ENCODE assay signal across 18 cellular contexts in the genomic region with DNA sequence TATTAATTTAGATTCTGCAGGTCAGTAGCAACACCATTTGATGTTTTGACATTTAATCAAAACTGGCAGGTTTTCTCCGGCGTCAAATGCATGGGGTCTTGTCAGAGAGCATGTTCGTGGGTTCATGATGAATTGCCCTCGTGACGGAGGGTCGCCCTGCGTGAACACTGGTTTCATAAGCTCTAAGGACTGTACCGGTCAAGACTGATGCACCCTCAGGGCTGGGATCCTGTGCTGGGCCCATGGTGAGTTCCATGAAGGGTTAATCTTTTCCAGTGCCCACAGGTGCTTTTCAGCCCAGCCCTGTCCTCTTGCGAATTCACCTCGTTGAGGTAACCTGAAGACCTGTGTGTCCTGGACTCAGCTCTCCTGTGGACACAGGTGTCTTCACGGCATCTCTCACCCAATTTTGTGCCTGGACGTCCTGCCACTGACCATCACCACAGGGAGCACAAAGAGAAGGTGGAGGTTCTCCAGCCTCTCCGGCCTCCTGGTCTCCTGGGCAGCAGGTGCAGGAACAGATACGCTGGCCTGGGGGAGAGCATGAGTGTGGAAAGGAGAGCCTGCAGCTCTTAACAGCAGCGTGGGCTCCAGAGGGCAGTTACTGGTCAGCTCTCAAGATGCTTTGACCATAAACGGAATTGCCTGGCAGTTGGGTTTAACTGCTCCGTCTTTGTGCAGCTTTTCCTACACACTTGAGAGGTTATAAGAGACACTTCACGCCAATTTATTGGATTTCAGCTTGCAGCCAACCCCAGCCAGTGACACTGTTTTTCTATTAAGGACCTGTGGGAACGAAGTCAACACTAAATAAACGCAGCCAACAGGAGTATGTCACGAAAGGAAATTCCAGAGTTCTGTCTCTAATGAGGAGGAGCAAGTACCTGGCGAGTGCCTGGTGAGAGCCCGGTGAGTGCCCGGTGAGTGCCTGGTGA. TPM values are rescaled to one million over a fixed set of nuclear protein-coding genes. Genes with fewer than 3 reads are reported as not detected.
DNase-seq lines count a peak whose midpoint lies in the region; ATAC-seq and TF ChIP-seq lines count a peak whose summit lies in the region.
"Had no signal": no experiment of that assay in that cellular context is flagged by ENCODE, and none has a peak within 500 bp of the region (broad histone marks: within the 10 kb centered on the region; RNA-seq: fewer than 3 reads in every experiment).

No MANE protein-coding gene starts in this region.

- ATAC-seq in Right ventricle myocardium inferior = no peak
- no peak for ATAC-seq in left ventricle myocardium superior
- ATAC-seq in upper lobe of right lung = no peak
- ATAC-seq in HG03571 (IDR thresholded peaks at IDR 0.05; ENCODE audit: unreplicated experiment) = no peak
- no peak for ATAC-seq in GM19397 (IDR thresholded peaks at IDR 0.05; ENCODE audit: unreplicated experiment)
- ATAC-seq: GM12878 had no signal

- H3K27ac Mint-ChIP-seq in glutamatergic neuron (ENCODE audit: unreplicated experiment) = no peak overlapping the region
- H3K27ac Mint-ChIP-seq: CD14-positive monocyte; CD4-positive, alpha-beta memory T cell had no signal

- H3K4me3 ChIP-seq in upper lobe of right lung = no peak overlapping the region
- H3K4me3 ChIP-seq: BLaER1, GM12878, HAP-1 had no signal

- TF ChIP-seq CTCF in glutamatergic neuron (IDR thresholded peaks at IDR 0.05; ENCODE audit: partially characterized antibody, unreplicated experiment) (no peak), upper lobe of right lung (IDR thresholded peaks at IDR 0.05) (no peak)

- no peak overlapping the region for H3K4me3 Mint-ChIP-seq in glutamatergic neuron (ENCODE audit: unreplicated experiment)
- H3K4me3 Mint-ChIP-seq: CD14-positive monocyte had no signal

- peaks cover 1% of the 10 kb centered on the region for H3K4me1 Mint-ChIP-seq in glutamatergic neuron (ENCODE audit: low read depth, unreplicated experiment)
- H3K4me1 Mint-ChIP-seq: CD14-positive monocyte had no signal

- peaks cover 8% of the 10 kb centered on the region for H3K27me3 Mint-ChIP-seq in glutamatergic neuron (ENCODE audit: unreplicated experiment)

- H3K36me3 ChIP-seq in upper lobe of right lung = no peaks in the 10 kb centered on the region
- H3K36me3 ChIP-seq: BLaER1, HAP-1 had no signal

- H3K27me3 ChIP-seq in upper lobe of right lung = peaks cover 15% of the 10 kb centered on the region
- H3K27me3 ChIP-seq: BLaER1 had no signal

- no peaks in the 10 kb centered on the region for H3K36me3 Mint-ChIP-seq in glutamatergic neuron (ENCODE audit: unreplicated experiment)
- H3K36me3 Mint-ChIP-seq: CD14-positive monocyte; CD4-positive, alpha-beta memory T cell had no signal

- H3K27ac ChIP-seq in upper lobe of right lung = no peak overlapping the region
- H3K27ac ChIP-seq: BLaER1, HL-60 had no signal

- no peaks in the 10 kb centered on the region for H3K4me1 ChIP-seq in upper lobe of right lung
- H3K4me1 ChIP-seq: HAP-1 had no signal

- H3K9me3 ChIP-seq in upper lobe of right lung = no peaks in the 10 kb centered on the region
- H3K9me3 ChIP-seq: BLaER1, HAP-1 had no signal

- peak; percentile 50 for DNase-seq in Right ventricle myocardium inferior (ENCODE audit: missing footprints)
- DNase-seq in left ventricle myocardium superior = no peak
- peak; percentile 6 for DNase-seq in glutamatergic neuron
- DNase-seq in posterior vena cava (ENCODE audit: low spot score) = peak; percentile 51
- DNase-seq in upper lobe of right lung = peak; percentile 54
- no peak for DNase-seq in activated naive CD4-positive, alpha-beta T cell treated with anti-CD3 and anti-CD28 coated beads, Interleukin-2, amount 50 U/mL, for 16 hours
- DNase-seq: 8988T; CD4-positive, alpha-beta memory T cell; DMS153; DND-41; EL had no signal

- H3K9me3 Mint-ChIP-seq in glutamatergic neuron (ENCODE audit: unreplicated experiment) = peaks cover 7% of the 10 kb centered on the region
- H3K9me3 Mint-ChIP-seq: CD14-positive monocyte had no signal

- intact Hi-C loops in Right ventricle myocardium inferior (cut with DNase I) = no loop called here
- intact Hi-C loops in left ventricle myocardium superior (cut with micrococcal nuclease) = no loop called here
- intact Hi-C loops in posterior vena cava (cut with DNase I) = loop anchor here in 1 of 2 donors (10.0 kb wide), 1 partner anchor 1055 kb away; no protein-coding TSS in a partner anchor
- intact Hi-C loops in upper lobe of right lung (cut with DNase I) = no loop called here

RNA-seq across cellular contexts. Expression of gene CFAP46, which starts 37.4 kb away (rescaled TPM):
- total RNA-seq in Right ventricle myocardium inferior (0.57 TPM), left ventricle myocardium superior (1.5 TPM), glutamatergic neuron (ENCODE audit: unreplicated experiment) (5.2 TPM), posterior vena cava (under 1 TPM; 0.14 to 0.81 TPM), upper lobe of right lung (0.52 TPM)
- total RNA-seq: CD4-positive, alpha-beta memory T cell; GM12878 had no signal

Comparison
In these comparisons a context has a peak if more than half of its experiments do, and no peak if none do; other contexts are left out.
1. DNase-seq: peak in Right ventricle myocardium inferior (single experiment), glutamatergic neuron (single experiment), posterior vena cava (single experiment) and upper lobe of right lung (single experiment); none in left ventricle myocardium superior (single experiment) and activated naive CD4-positive, alpha-beta T cell treated with anti-CD3 and anti-CD28 coated beads, Interleukin-2, amount 50 U/mL, for 16 hours (single experiment).